In the genomic region with DNA sequence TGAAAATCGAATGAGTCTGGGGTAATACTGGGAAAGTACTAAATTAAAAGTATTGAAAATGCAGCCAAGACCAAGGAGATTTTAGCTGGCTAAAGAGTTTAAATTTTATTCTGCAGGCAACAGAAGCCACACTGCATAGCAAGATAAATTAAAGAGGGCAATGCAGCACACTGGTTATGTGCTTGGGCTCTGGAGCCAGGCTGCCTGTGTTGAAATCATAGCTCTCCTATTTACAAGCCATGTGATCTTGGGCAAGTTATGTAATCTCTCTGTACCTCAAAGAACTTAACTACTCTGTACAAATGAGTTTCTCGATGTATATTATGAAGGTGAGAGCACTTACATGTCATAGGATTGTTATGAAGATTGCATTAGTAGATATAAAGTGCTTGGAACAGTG, we compare ENCODE assay signal across 13 cellular contexts. TPM values are rescaled to one million over a fixed set of nuclear protein-coding genes. Genes with fewer than 3 reads are reported as not detected.
DNase-seq lines count a peak whose midpoint lies in the region; ATAC-seq, FAIRE-seq and TF ChIP-seq lines count a peak whose summit lies in the region.
"Had no signal": no experiment of that assay in that cellular context is flagged by ENCODE, and none has a peak within 500 bp of the region (broad histone marks: within the 10 kb centered on the region; RNA-seq: fewer than 3 reads in every experiment).

No MANE protein-coding gene starts in this region.

- no peaks in the 10 kb centered on the region for H3K27me3 Mint-ChIP-seq in brain
- H3K27me3 Mint-ChIP-seq in activated CD8-positive, alpha-beta T cell treated with anti-CD3 and anti-CD28 coated beads, Interleukin-2, amount 10 ng/mL, durations not matched to agents 7 days and 5 days (ENCODE audit: low read depth), result no peaks in the 10 kb centered on the region

- H3K36me3 Mint-ChIP-seq in brain, result peaks cover 7% of the 10 kb centered on the region
- H3K36me3 Mint-ChIP-seq in activated CD8-positive, alpha-beta T cell treated with anti-CD3 and anti-CD28 coated beads, Interleukin-2, amount 10 ng/mL, durations not matched to agents 7 days and 5 days (ENCODE audit: low read depth), result no peaks in the 10 kb centered on the region

- H3K4me1 Mint-ChIP-seq in brain, result peaks cover 55% of the 10 kb centered on the region
- peaks cover 11% of the 10 kb centered on the region for H3K4me1 Mint-ChIP-seq in activated CD8-positive, alpha-beta T cell treated with anti-CD3 and anti-CD28 coated beads, Interleukin-2, amount 10 ng/mL, durations not matched to agents 7 days and 5 days (ENCODE audit: low read depth)

- POLR2A ChIA-PET in activated CD8-positive, alpha-beta T cell treated with anti-CD3 and anti-CD28 coated beads, Interleukin-2, amount 10 ng/mL, durations not matched to agents 7 days and 5 days (lab: Charles Lee), result no interaction called here

- H3K4me3 ChIP-seq in hepatocyte (no peak overlapping the region), small intestine (ENCODE audit: low read depth in 1 of 2, low read length in 2 of 2) (no peak overlapping the region)

- H3K27ac Mint-ChIP-seq in brain, result peak overlapping the region in 4 of 5 experiments; percentile 16 to 74 (median 38)
- H3K27ac Mint-ChIP-seq in activated CD8-positive, alpha-beta T cell treated with anti-CD3 and anti-CD28 coated beads, Interleukin-2, amount 10 ng/mL, durations not matched to agents 7 days and 5 days, result no peak overlapping the region
- H3K27ac Mint-ChIP-seq: activated naive CD4-positive, alpha-beta T cell treated with anti-CD3 and anti-CD28 coated beads for 36 hours; endodermal cell had no signal

- no peak for ATAC-seq in activated CD8-positive, alpha-beta T cell treated with anti-CD3 and anti-CD28 coated beads, Interleukin-2, amount 10 ng/mL, durations not matched to agents 7 days and 5 days

- H3K27ac ChIP-seq in hepatocyte, result no peak overlapping the region
- H3K27ac ChIP-seq in small intestine (ENCODE audit: low read depth in 1 of 2, low read length in 1 of 2), result no peak overlapping the region

- peaks cover 14% of the 10 kb centered on the region for H4K20me1 ChIP-seq in hepatocyte (ENCODE audit: insufficient read depth, poor library complexity, severe bottlenecking)

- CTCF ChIA-PET in activated CD8-positive, alpha-beta T cell treated with anti-CD3 and anti-CD28 coated beads, Interleukin-2, amount 10 ng/mL, durations not matched to agents 7 days and 5 days (lab: Charles Lee), result no interaction called here

- TF ChIP-seq CTCF in brain (conservative IDR thresholded peaks at IDR 0.05) (no peak), hepatocyte (IDR thresholded peaks at IDR 0.05; ENCODE audit: poor library complexity) (no peak)

- 79% methylated on average over 2 of the region's 2 CpGs for WGBS in hepatocyte (ENCODE audit: low lambda C conversion rate, missing lambda C conversion rate)
- 65 to 70% (median 69%) methylated on average over 2 of the region's 2 CpGs for WGBS in small intestine, 3 donors

- H3K27me3 ChIP-seq in hepatocyte (no peaks in the 10 kb centered on the region), small intestine (ENCODE audit: control insufficient read depth in 2 of 2, insufficient read depth in 2 of 2, low read length in 2 of 2) (no peaks in the 10 kb centered on the region)

- H3K36me3 ChIP-seq in hepatocyte (replicated peaks; ENCODE audit: insufficient read depth, low read depth) (no peaks in the 10 kb centered on the region), small intestine (ENCODE audit: control insufficient read depth in 2 of 2, insufficient read depth in 2 of 2, low read length in 2 of 2) (peaks cover 0 to 4% of the 10 kb centered on the region in 2 donors)

- H3K4me2 ChIP-seq in hepatocyte, result no peak overlapping the region

- DNase-seq in MV-4-11 (lab: John Stamatoyannopoulos, UW) (peak; percentile 74), hepatocyte (ENCODE audit: low spot score) (peak; percentile 55), small intestine (peak; percentile 34), NCI-H146 treated with DMSO at 0.1 percent for 48 hours (lab: John Stamatoyannopoulos, UW; ENCODE audit: unreplicated experiment) (no peak), islet precursor cell (no peak)
- no peak for DNase-seq in stimulated activated CD4-positive, alpha-beta T cell treated with anti-CD3 and anti-CD28 coated beads, Interleukin-12 subunit alpha, Interleukin-12 subunit beta, amount 100 ng/mL, for 4 hours
- DNase-seq in activated CD8-positive, alpha-beta T cell treated with anti-CD3 and anti-CD28 coated beads, Interleukin-2, amount 10 ng/mL, durations not matched to agents 7 days and 5 days, result no peak
- DNase-seq: activated naive CD4-positive, alpha-beta T cell treated with anti-CD3 and anti-CD28 coated beads for 36 hours; Calu3; endodermal cell; NCI-H2171; SHP77 had no signal

- no peaks in the 10 kb centered on the region for H3K9me2 ChIP-seq in hepatocyte (replicated peaks; ENCODE audit: insufficient read depth)

- H3K4me3 Mint-ChIP-seq in brain, result no peak overlapping the region
- no peak overlapping the region for H3K4me3 Mint-ChIP-seq in activated CD8-positive, alpha-beta T cell treated with anti-CD3 and anti-CD28 coated beads, Interleukin-2, amount 10 ng/mL, durations not matched to agents 7 days and 5 days
- H3K4me3 Mint-ChIP-seq: activated naive CD4-positive, alpha-beta T cell treated with anti-CD3 and anti-CD28 coated beads for 36 hours; endodermal cell had no signal

- peaks cover 6% of the 10 kb centered on the region for H3K4me1 ChIP-seq in hepatocyte (ENCODE audit: insufficient read depth)
- peaks cover 0 to 8% of the 10 kb centered on the region in 2 donors for H3K4me1 ChIP-seq in small intestine (ENCODE audit: control insufficient read depth in 2 of 2, insufficient read depth in 1 of 2, low read depth in 1 of 2, low read length in 1 of 2)

- no peaks in the 10 kb centered on the region for H3K9me3 Mint-ChIP-seq in brain
- no peaks in the 10 kb centered on the region for H3K9me3 Mint-ChIP-seq in activated CD8-positive, alpha-beta T cell treated with anti-CD3 and anti-CD28 coated beads, Interleukin-2, amount 10 ng/mL, durations not matched to agents 7 days and 5 days (ENCODE audit: insufficient read depth)
- H3K9me3 Mint-ChIP-seq: activated naive CD4-positive, alpha-beta T cell treated with anti-CD3 and anti-CD28 coated beads for 36 hours; endodermal cell had no signal

- no peaks in the 10 kb centered on the region for H3K9me3 ChIP-seq in hepatocyte (ENCODE audit: low read depth)
- no peaks in the 10 kb centered on the region for H3K9me3 ChIP-seq in small intestine (ENCODE audit: control insufficient read depth, low read depth)

- no peak for FAIRE-seq in small intestine (lab: Jason Lieb, UNC)

- no peak overlapping the region for H2AFZ ChIP-seq in hepatocyte

- H3K79me2 ChIP-seq in hepatocyte, result peaks cover 83% of the 10 kb centered on the region

RNA-seq across cellular contexts. Expression of gene SLC25A13, which starts 9.9 kb away (rescaled TPM):
- 8.9 TPM for polyA plus RNA-seq in brain (ENCODE audit: insufficient read depth, low read depth, low replicate concordance)
- 53.2 and 55.1 TPM in 2 replicates for total RNA-seq in hepatocyte
- polyA plus RNA-seq in hepatocyte, result 28.2 and 37.5 TPM in 2 replicates
- polyA plus RNA-seq in small intestine, result 10 to 100 TPM; 25.9 to 49.0 (median 35.4) TPM
- 10 to 100 TPM in 1 of 2 experiments, 1 to 10 TPM in 1; 8.9 to 12.0 TPM for total RNA-seq in activated CD8-positive, alpha-beta T cell treated with anti-CD3 and anti-CD28 coated beads, Interleukin-2, amount 10 ng/mL, durations not matched to agents 7 days and 5 days

Comparison
In these comparisons a context has a peak if more than half of its experiments do, and no peak if none do; other contexts are left out.
1. DNase-seq: peak in MV-4-11 (single experiment), hepatocyte (single experiment) and small intestine (single experiment); none in NCI-H146 treated with DMSO at 0.1 percent for 48 hours (single experiment), stimulated activated CD4-positive, alpha-beta T cell treated with anti-CD3 and anti-CD28 coated beads, Interleukin-12 subunit alpha, Interleukin-12 subunit beta, amount 100 ng/mL, for 4 hours (single experiment), activated CD8-positive, alpha-beta T cell treated with anti-CD3 and anti-CD28 coated beads, Interleukin-2, amount 10 ng/mL, durations not matched to agents 7 days and 5 days (single experiment) and islet precursor cell (single experiment).